21 cellular contexts compared by ENCODE assay signal in genomic region chr1:227388214-227388613, GRCh38.
"Had no signal": no experiment of that assay in that cellular context is flagged by ENCODE, and none has a peak within 500 bp of the region (broad histone marks: within the 10 kb centered on the region; RNA-seq: fewer than 3 reads in every experiment).

No MANE protein-coding gene starts in this region.

- FAIRE-seq: endometrium, urothelium cell line had no signal

- H3K4me2 ChIP-seq: hepatocyte had no signal

- H3K79me2 ChIP-seq: hepatocyte, parathyroid adenoma had no signal

- H3K9me3 ChIP-seq: esophagus muscularis mucosa, prostate gland, right lobe of liver, suprapubic skin, thyroid gland had no signal

- H3K4me1 Mint-ChIP-seq: naive thymus-derived CD4-positive, alpha-beta T cell; nephron progenitor cell; stimulated activated effector memory CD8-positive, alpha-beta T cell treated with anti-CD3 and anti-CD28 coated beads, Interleukin-12 subunit alpha, Interleukin-12 subunit beta, amount 100 ng/mL, for 72 hours had no signal

- H3K36me3 ChIP-seq: esophagus muscularis mucosa, prostate gland, right lobe of liver, suprapubic skin, thyroid gland had no signal

- H3K27me3 ChIP-seq: esophagus muscularis mucosa, hepatocyte, right lobe of liver, suprapubic skin, thyroid gland had no signal

- H2AFZ ChIP-seq: hepatocyte, parathyroid adenoma had no signal

- ATAC-seq: left colon; naive thymus-derived CD4-positive, alpha-beta T cell; right lobe of liver; stimulated activated effector memory CD8-positive, alpha-beta T cell treated with anti-CD3 and anti-CD28 coated beads, Interleukin-12 subunit alpha, Interleukin-12 subunit beta, amount 100 ng/mL, for 72 hours; stimulated activated naive CD8-positive, alpha-beta T cell treated with anti-CD3 and anti-CD28 coated beads, Interleukin-15, Interleukin-2, amounts not matched to agents 100 U/mL and 50 U/mL, for 24 hours had no signal

- H3K4me3 Mint-ChIP-seq: naive thymus-derived CD4-positive, alpha-beta T cell; nephron progenitor cell; stimulated activated effector memory CD8-positive, alpha-beta T cell treated with anti-CD3 and anti-CD28 coated beads, Interleukin-12 subunit alpha, Interleukin-12 subunit beta, amount 100 ng/mL, for 72 hours; type B pancreatic cell had no signal

- DNase-seq: cortex of kidney; effector memory CD4-positive, alpha-beta T cell; left colon; naive thymus-derived CD4-positive, alpha-beta T cell; nephron progenitor cell; retina; right lobe of liver; stimulated activated CD4-positive, alpha-beta T cell treated with anti-CD3 and anti-CD28 coated beads, Interleukin-4, amount 100 ng/mL, for 1 hour; stimulated activated CD8-positive, alpha-beta memory T cell treated with anti-CD3 and anti-CD28 coated beads, Interleukin-4, amount 100 ng/mL, for 48 hours; stimulated activated naive CD8-positive, alpha-beta T cell treated with anti-CD3 and anti-CD28 coated beads, Interleukin-15, Interleukin-2, amounts not matched to agents 100 U/mL and 50 U/mL, for 24 hours; thyroid gland had no signal

- H3K9me3 Mint-ChIP-seq: stimulated activated effector memory CD8-positive, alpha-beta T cell treated with anti-CD3 and anti-CD28 coated beads, Interleukin-12 subunit alpha, Interleukin-12 subunit beta, amount 100 ng/mL, for 72 hours had no signal

- H3K9ac ChIP-seq: parathyroid adenoma had no signal

- H3K27me3 Mint-ChIP-seq: type B pancreatic cell had no signal

- H3K27ac Mint-ChIP-seq: naive thymus-derived CD4-positive, alpha-beta T cell; nephron progenitor cell; stimulated activated effector memory CD8-positive, alpha-beta T cell treated with anti-CD3 and anti-CD28 coated beads, Interleukin-12 subunit alpha, Interleukin-12 subunit beta, amount 100 ng/mL, for 72 hours; type B pancreatic cell had no signal

- H3K36me3 Mint-ChIP-seq: stimulated activated effector memory CD8-positive, alpha-beta T cell treated with anti-CD3 and anti-CD28 coated beads, Interleukin-12 subunit alpha, Interleukin-12 subunit beta, amount 100 ng/mL, for 72 hours; type B pancreatic cell had no signal

- H3K27ac ChIP-seq: epithelial cell of prostate, esophagus muscularis mucosa, hepatocyte, parathyroid adenoma, prostate gland, right lobe of liver, suprapubic skin, thyroid gland had no signal

- H3K4me1 ChIP-seq: esophagus muscularis mucosa, parathyroid adenoma, prostate gland, right lobe of liver, thyroid gland had no signal

- H3K4me3 ChIP-seq: esophagus muscularis mucosa, hepatocyte, prostate gland, right lobe of liver, suprapubic skin, thyroid gland had no signal
